In genomic region chr3:138349926-138350665, GRCh38 we compare ENCODE assay signal across 12 cellular contexts. TPM values are rescaled to one million over a fixed set of nuclear protein-coding genes. Genes with fewer than 3 reads are reported as not detected.
A peak's percentile ranks its signal among the peaks of the same experiment; 100 is the strongest.
DNase-seq lines count a peak whose midpoint lies in the region; ATAC-seq and TF ChIP-seq lines count a peak whose summit lies in the region.
"Had no signal": no experiment of that assay in that cellular context is flagged by ENCODE, and none has a peak within 500 bp of the region (broad histone marks: within the 10 kb centered on the region; RNA-seq: fewer than 3 reads in every experiment).

No MANE protein-coding gene starts in this region.

- no peaks in the 10 kb centered on the region for H3K79me2 ChIP-seq in HCT116 (ENCODE audit: insufficient read depth, low read length)

- intact Hi-C loops in HCT116 (cut with micrococcal nuclease) (loop anchor here (5.0 kb wide), 1 partner anchor 163 kb away; the partner anchor contains the start of gene ARMC8), adrenal gland (cut with DNase I) (no loop called here)

- RAD21 ChIA-PET in HCT116 (lab: Charles Lee; ENCODE audit: low non-redundant PET in 1 of 2, low total read pairs in 2 of 2, uncharacterized antibody in 2 of 2, unreplicated experiment in 2 of 2): interaction anchor here in 1 of 2 experiments (0.8 kb wide), 1 partner anchor 17 kb away, joined by 3 read pairs; no protein-coding TSS in a partner anchor

- CTCF ChIA-PET in HCT116 (lab: Charles Lee): interaction anchor here (2.1 kb wide), 1 partner anchor 21 kb away, joined by 5 read pairs; no protein-coding TSS in a partner anchor

- no peak overlapping the region for H2AFZ ChIP-seq in HCT116 (ENCODE audit: low read depth, low read length, poor library complexity, severe bottlenecking)

- H3K27me3 ChIP-seq in HCT116 (ENCODE audit: insufficient read depth, low read length) (no peaks in the 10 kb centered on the region), adrenal gland (no peaks in the 10 kb centered on the region), iPS-20b (ENCODE audit: insufficient read depth, low read length) (peaks cover 12% of the 10 kb centered on the region; the same call in 1 of the 2 replicates), skeletal muscle satellite cell (ENCODE audit: control insufficient read depth, insufficient read depth, low read length) (no peaks in the 10 kb centered on the region)

- H4K20me1 ChIP-seq in HCT116 (ENCODE audit: insufficient read depth): no peaks in the 10 kb centered on the region

- no peak for ATAC-seq in HCT116
- no peak for ATAC-seq in HG03108 (IDR thresholded peaks at IDR 0.05; ENCODE audit: unreplicated experiment)
- no peak for ATAC-seq in HG03095 (IDR thresholded peaks at IDR 0.05; ENCODE audit: unreplicated experiment)

- DNase-seq in HCT116 (ENCODE audit: low read depth, low spot score): no peak
- DNase-seq in adrenal gland: peak; percentile 59 to 87 (median 74)
- no peak for DNase-seq in GOT3 (lab: John Stamatoyannopoulos, UW)
- DNase-seq in activated naive CD4-positive, alpha-beta T cell (lab: John Stamatoyannopoulos, UW): no peak
- DNase-seq: activated naive CD4-positive, alpha-beta T cell treated with anti-CD3 and anti-CD28 coated beads, Interleukin-2, amount 50 U/mL, for 16 hours; stimulated activated CD4-positive, alpha-beta T cell treated with anti-CD3 and anti-CD28 coated beads, Interleukin-12 subunit alpha, Interleukin-12 subunit beta, amount 100 ng/mL, for 4 hours had no signal

- H3K4me1 ChIP-seq in HCT116 (ENCODE audit: control insufficient read depth in 1 of 2, insufficient read depth in 2 of 2, low read length in 2 of 2) (peaks cover 3 to 16% of the 10 kb centered on the region in 2 experiments; a peak in 3 of 4 replicates), adrenal gland (replicated peaks in 1 of 2) (peaks cover 15 to 42% of the 10 kb centered on the region in 2 donors), iPS-20b (ENCODE audit: insufficient read depth, low read length) (peaks cover 12% of the 10 kb centered on the region), skeletal muscle satellite cell (ENCODE audit: control insufficient read depth, insufficient read depth, low read length) (peaks cover 36% of the 10 kb centered on the region)

- H3K36me3 ChIP-seq in HCT116 (ENCODE audit: control insufficient read depth in 1 of 2, insufficient read depth in 2 of 2, low read length in 2 of 2): no peaks in the 10 kb centered on the region
- H3K36me3 ChIP-seq in adrenal gland (replicated peaks in 1 of 2): peaks cover 0 to 3% of the 10 kb centered on the region in 2 donors
- H3K36me3 ChIP-seq in iPS-20b (ENCODE audit: insufficient read depth, low read depth, low read length): no peaks in the 10 kb centered on the region; the same call in 1 of the 2 replicates
- H3K36me3 ChIP-seq in skeletal muscle satellite cell (ENCODE audit: insufficient read depth, low read length): peaks cover under 1% of the 10 kb centered on the region

- H3K9ac ChIP-seq in HCT116 (ENCODE audit: low read length) (no peak overlapping the region), iPS-20b (ENCODE audit: low read depth, low read length) (no peak overlapping the region; the same call in 1 of the 2 replicates), skeletal muscle satellite cell (ENCODE audit: low read depth, low read length) (peak overlapping the region; percentile 79)

- TF ChIP-seq POLR2A in HCT116 (IDR thresholded peaks at IDR 0.05; ENCODE audit: borderline replicate concordance, extremely low read depth, insufficient read depth, insufficient read length): no peak
- TF ChIP-seq POLR2A in adrenal gland (IDR thresholded peaks at IDR 0.05): peak in 1 of 2 donors; percentile 30

- peak overlapping the region; percentile 98; the same call in 1 of the 2 replicates for H3K4me2 ChIP-seq in HCT116 (ENCODE audit: low read length)
- peak overlapping the region; percentile 88 for H3K4me2 ChIP-seq in skeletal muscle satellite cell (ENCODE audit: low read length)

- H3K9me3 ChIP-seq in HCT116 (ENCODE audit: control insufficient read depth in 1 of 2, insufficient read depth in 1 of 2, low read depth in 1 of 2, low read length in 2 of 2): no peaks in the 10 kb centered on the region
- no peaks in the 10 kb centered on the region for H3K9me3 ChIP-seq in adrenal gland (replicated peaks in 1 of 3)
- no peaks in the 10 kb centered on the region for H3K9me3 ChIP-seq in iPS-20b (ENCODE audit: insufficient read depth, low read depth, low read length)
- no peaks in the 10 kb centered on the region for H3K9me3 ChIP-seq in skeletal muscle satellite cell (replicated peaks; ENCODE audit: low read length)

- no TSS peak for BruUV-seq in HCT116 (replicated peaks; lab: Mats Ljungman, UMichigan)

- H3K9me2 ChIP-seq in HCT116 (ENCODE audit: insufficient read depth): no peaks in the 10 kb centered on the region

- no peak for TF ChIP-seq RAD21 in HCT116 (IDR thresholded peaks at IDR 0.05; ENCODE audit: low read depth)

- TF ChIP-seq CTCF in HCT116 (IDR thresholded peaks at IDR 0.05 in 2 of 3, conservative IDR thresholded peaks at IDR 0.05 in 1 of 3; ENCODE audit: borderline replicate concordance in 1 of 3, insufficient read depth in 1 of 3, low read depth in 2 of 3, low read length in 2 of 3) (no peak), adrenal gland (IDR thresholded peaks at IDR 0.05) (no peak)

- H3K27ac ChIP-seq in HCT116 (ENCODE audit: low read depth, low read length) (no peak overlapping the region), adrenal gland (peak overlapping the region; percentile 39 to 99 (median 89)), iPS-20b (ENCODE audit: low read length) (no peak overlapping the region)

- H3K4me3 ChIP-seq in HCT116 (replicated peaks in 1 of 2; ENCODE audit: low read depth in 1 of 2, low read length in 2 of 2) (no peak overlapping the region), adrenal gland (peak overlapping the region in 2 of 4 donors; percentile 1 to 79), iPS-20b (ENCODE audit: low read length) (peak overlapping the region; percentile 66; the same call in 1 of the 2 replicates), skeletal muscle satellite cell (ENCODE audit: low read length) (peak overlapping the region; percentile 74)

- WGBS in adrenal gland, 4 donors: 17 to 25% (median 20%) methylated on average over 15 of the region's 15 CpGs

- POLR2A ChIA-PET in HCT116 (lab: Charles Lee): interaction anchor here (1.3 kb wide), 1 partner anchor 22 kb away, joined by 3 read pairs; no protein-coding TSS in a partner anchor

TF ChIP-seq in HCT116, 20 proteins besides CTCF, POLR2A, EP300 and RAD21:
- TF ChIP-seq ELF1 (IDR thresholded peaks at IDR 0.05; ENCODE audit: borderline replicate concordance, low read depth): no peak
- TF ChIP-seq ATF3 (IDR thresholded peaks at IDR 0.05): no peak

RNA-seq across cellular contexts. Expression of gene MRAS, which starts 1.7 kb away (rescaled TPM):
- total RNA-seq in HCT116 (2021; ENCODE audit: unreplicated experiment) (13.5 TPM), adrenal gland (100 to 1,000 TPM in 5 of 8 donors, 10 to 100 TPM in 3; 52.5 to 337 (median 109) TPM)
- 8.7 and 11.3 TPM in 2 replicates for polyA plus RNA-seq in HCT116 (2012)
- polyA plus RNA-seq in adrenal gland: 100 to 1,000 TPM in 1 of 3 donors, 10 to 100 TPM in 2; 47.9 to 273 (median 60.0) TPM
- 18.0 and 42.8 TPM in 2 replicates for total RNA-seq in skeletal muscle satellite cell (2012; rRNA removed)
- total RNA-seq: T-helper 2 cell treated with Interferon-gamma antibody and Interleukin-4, amounts not matched to agents 100 ng/mL and 5 ng/mL, for 36 hours had no signal

RNA-seq across cellular contexts. Expression of gene NME9, which starts 20.4 kb away (rescaled TPM):
- total RNA-seq in HCT116 (2021; ENCODE audit: unreplicated experiment) (0.79 TPM), adrenal gland (1 to 10 TPM in 2 of 8 donors, under 1 TPM in 1, not detected in 5; 0.46 to 1.9 (median 1.1) TPM)
- polyA plus RNA-seq in HCT116 (2012): 0.59 and 0.79 TPM in 2 replicates
- 1 to 10 TPM in 1 of 3 donors, under 1 TPM in 2; 0.46 to 2.6 (median 0.77) TPM for polyA plus RNA-seq in adrenal gland
- total RNA-seq in skeletal muscle satellite cell (2012; rRNA removed): not detected in 2 replicates
- total RNA-seq: G401; T-helper 2 cell treated with Interferon-gamma antibody and Interleukin-4, amounts not matched to agents 100 ng/mL and 5 ng/mL, for 36 hours had no signal

Comparison
In these comparisons a context has a peak if more than half of its experiments do, and no peak if none do; other contexts are left out.
1. DNase-seq: peak in adrenal gland (7 of 7); none in HCT116 (single experiment), GOT3 (single experiment) and activated naive CD4-positive, alpha-beta T cell (0 of 4).
2. H3K27ac ChIP-seq: peak in adrenal gland (5 of 5); none in HCT116 (single experiment) and iPS-20b (single experiment).
3. H3K4me3 ChIP-seq: peak in iPS-20b (single experiment) and skeletal muscle satellite cell (single experiment); none in HCT116 (0 of 2).